ENCODE assay signal across 33 cellular contexts in genomic region chr5:39367711-39368110, GRCh38. TPM values are rescaled to one million over a fixed set of nuclear protein-coding genes. Genes with fewer than 3 reads are reported as not detected.
"Had no signal": no experiment of that assay in that cellular context is flagged by ENCODE, and none has a peak within 500 bp of the region (broad histone marks: within the 10 kb centered on the region; RNA-seq: fewer than 3 reads in every experiment).

No MANE protein-coding gene starts in this region.

- DNase-seq: activated CD4-positive, alpha-beta memory T cell treated with anti-CD3 and anti-CD28 coated beads, Interleukin-2, amount 10 ng/mL, durations not matched to agents 7 days and 5 days; activated CD4-positive, alpha-beta T cell treated with anti-CD3 and anti-CD28 coated beads for 1 hour; activated CD4-positive, alpha-beta T cell treated with anti-CD3 and anti-CD28 coated beads for 36 hours; activated CD4-positive, alpha-beta T cell treated with anti-CD3 and anti-CD28 coated beads for 48 hours; activated CD4-positive, alpha-beta T cell treated with anti-CD3 and anti-CD28 coated beads, Interleukin-2, amount 10 ng/mL, durations not matched to agents 7 days and 5 days; activated CD4-positive, alpha-beta T cell treated with anti-CD3 and anti-CD28 coated beads, Interleukin-2, amount 50 U/mL, for 48 hours; activated CD4-positive, CD25-positive, alpha-beta regulatory T cell; activated CD8-positive, alpha-beta memory T cell treated with anti-CD3 and anti-CD28 coated beads for 24 hours; activated CD8-positive, alpha-beta memory T cell treated with anti-CD3 and anti-CD28 coated beads, Interleukin-2, amount 10 ng/mL, durations not matched to agents 7 days and 5 days; activated CD8-positive, alpha-beta memory T cell treated with anti-CD3 and anti-CD28 coated beads, Interleukin-2, amount 50 U/mL, for 48 hours; activated CD8-positive, alpha-beta T cell treated with anti-CD3 and anti-CD28 coated beads, Interleukin-2, amount 10 ng/mL, durations not matched to agents 7 days and 5 days; activated effector memory CD4-positive, alpha-beta T cell treated with Interleukin-2 at 50 U/mL for 16 hours; activated gamma-delta T cell; activated naive CD4-positive, alpha-beta T cell treated with anti-CD3 and anti-CD28 coated beads, Interleukin-2, amount 10 ng/mL, durations not matched to agents 7 days and 5 days; activated naive CD4-positive, alpha-beta T cell treated with Interleukin-2 at 50 U/mL for 16 hours; activated naive CD8-positive, alpha-beta T cell treated with anti-CD3 and anti-CD28 coated beads, Interleukin-2, amount 10 ng/mL, durations not matched to agents 7 days and 5 days; activated naive CD8-positive, alpha-beta T cell treated with anti-CD3 and anti-CD28 coated beads, Interleukin-2, amount 50 U/mL, for 24 hours; activated T-cell treated with anti-CD3 and anti-CD28 coated beads, Interleukin-2, amount 50 U/mL, for 24 hours; activated T-cell treated with anti-CD3 and anti-CD28 coated beads, Interleukin-2, amount 50 U/mL, for 48 hours; amygdala; anterior cingulate cortex; caudate nucleus; cerebellar nuclear complex; T-helper 1 cell; T-helper 2 cell; T-helper 9 cell had no signal

- H3K4me3 ChIP-seq: ascending aorta, cardiac muscle cell had no signal

- FAIRE-seq: bronchial epithelial cell had no signal

- H3K27me3 ChIP-seq: ascending aorta, cardiac muscle cell had no signal

- ATAC-seq: activated CD4-positive, alpha-beta T cell treated with anti-CD3 and anti-CD28 coated beads for 36 hours; activated CD4-positive, CD25-positive, alpha-beta regulatory T cell treated with anti-CD3 and anti-CD28 coated beads, Interleukin-2, amount 50 U/mL, for 24 hours; activated CD8-positive, alpha-beta memory T cell treated with anti-CD3 and anti-CD28 coated beads, Interleukin-2, amount 10 ng/mL, durations not matched to agents 7 days and 5 days; activated CD8-positive, alpha-beta T cell treated with anti-CD3 and anti-CD28 coated beads, Interleukin-2, amount 10 ng/mL, durations not matched to agents 7 days and 5 days; activated naive CD8-positive, alpha-beta T cell treated with anti-CD3 and anti-CD28 coated beads, Interleukin-2, amount 50 U/mL, for 24 hours had no signal

- H3K27ac ChIP-seq: ascending aorta, cardiac muscle cell had no signal

- H3K36me3 ChIP-seq: cardiac muscle cell had no signal

- H3K4me1 ChIP-seq: ascending aorta had no signal

- H3K9me3 ChIP-seq: ascending aorta had no signal

RNA-seq across cellular contexts. Expression of gene C9, which starts 3.4 kb away (rescaled TPM):
- total RNA-seq: activated CD4-positive, alpha-beta memory T cell treated with anti-CD3 and anti-CD28 coated beads, Interleukin-2, amount 10 ng/mL, durations not matched to agents 7 days and 5 days; activated CD4-positive, alpha-beta T cell treated with anti-CD3 and anti-CD28 coated beads for 36 hours; activated CD4-positive, alpha-beta T cell treated with anti-CD3 and anti-CD28 coated beads, Interleukin-2, amount 10 ng/mL, durations not matched to agents 7 days and 5 days; activated CD8-positive, alpha-beta memory T cell treated with anti-CD3 and anti-CD28 coated beads, Interleukin-2, amount 10 ng/mL, durations not matched to agents 7 days and 5 days; activated CD8-positive, alpha-beta T cell treated with anti-CD3 and anti-CD28 coated beads, Interleukin-2, amount 10 ng/mL, durations not matched to agents 7 days and 5 days; activated naive CD8-positive, alpha-beta T cell treated with anti-CD3 and anti-CD28 coated beads, Interleukin-2, amount 10 ng/mL, durations not matched to agents 7 days and 5 days; activated T-helper 2 cell treated with anti-CD3 and anti-CD28 coated beads, Interferon-gamma antibody, Interleukin-2, Interleukin-4, amounts not matched to agents 10 μg/mL and 5 μg/mL and 100 μg/mL, durations not matched to agents 14 hours and 24 hours and 36 hours; bronchial epithelial cell; cardiac muscle cell; chondrocyte had no signal
- polyA plus RNA-seq: adipose tissue, cardiac muscle cell had no signal

RNA-seq across cellular contexts. Expression of gene DAB2, which starts 57.1 kb away (rescaled TPM):
- total RNA-seq: activated CD4-positive, alpha-beta memory T cell treated with anti-CD3 and anti-CD28 coated beads, Interleukin-2, amount 10 ng/mL, durations not matched to agents 7 days and 5 days; activated CD4-positive, alpha-beta T cell treated with anti-CD3 and anti-CD28 coated beads, Interleukin-2, amount 10 ng/mL, durations not matched to agents 7 days and 5 days; activated CD8-positive, alpha-beta memory T cell treated with anti-CD3 and anti-CD28 coated beads, Interleukin-2, amount 10 ng/mL, durations not matched to agents 7 days and 5 days; activated CD8-positive, alpha-beta T cell treated with anti-CD3 and anti-CD28 coated beads, Interleukin-2, amount 10 ng/mL, durations not matched to agents 7 days and 5 days; activated T-helper 2 cell treated with anti-CD3 and anti-CD28 coated beads, Interferon-gamma antibody, Interleukin-2, Interleukin-4, amounts not matched to agents 10 μg/mL and 5 μg/mL and 100 μg/mL, durations not matched to agents 14 hours and 24 hours and 36 hours had no signal
